ENCODE assay signal across 17 cellular contexts in genomic region chr16:66591018-66591417, GRCh38. TPM values are rescaled to one million over a fixed set of nuclear protein-coding genes. Genes with fewer than 3 reads are reported as not detected.
"Had no signal": no experiment of that assay in that cellular context is flagged by ENCODE, and none has a peak within 500 bp of the region (broad histone marks: within the 10 kb centered on the region; RNA-seq: fewer than 3 reads in every experiment).

No MANE protein-coding gene starts in this region.

- H3K9me3 ChIP-seq: ascending aorta, thoracic aorta had no signal

- H3K9me3 Mint-ChIP-seq: activated CD4-positive, alpha-beta memory T cell treated with anti-CD3 and anti-CD28 coated beads for 36 hours; activated T-helper 1 cell treated with anti-CD3 and anti-CD28 coated beads, Interleukin-12 subunit alpha, Interleukin-12 subunit beta, Interleukin-2, Interleukin-4 antibody, amounts not matched to agents 30 ng/mL and 10 ng/mL and 1 ng/mL, durations not matched to agents 14 hours and 24 hours and 36 hours had no signal

- H3K27me3 Mint-ChIP-seq: activated CD4-positive, alpha-beta memory T cell treated with anti-CD3 and anti-CD28 coated beads for 36 hours had no signal

- ATAC-seq: foreskin keratinocyte, left cardiac atrium had no signal

- H3K36me3 Mint-ChIP-seq: activated CD4-positive, alpha-beta memory T cell treated with anti-CD3 and anti-CD28 coated beads for 36 hours had no signal

- DNase-seq: activated CD4-positive, CD25-positive, alpha-beta regulatory T cell treated with anti-CD3 and anti-CD28 coated beads, Interleukin-2, amount 50 U/mL, for 72 hours; activated naive CD4-positive, alpha-beta T cell; foreskin keratinocyte; left cardiac atrium; mesendoderm; stimulated activated CD4-positive, alpha-beta T cell treated with anti-CD3 and anti-CD28 coated beads, Interleukin-4, amount 100 ng/mL, for 1 hour had no signal

- H3K27ac Mint-ChIP-seq: activated T-helper 1 cell treated with anti-CD3 and anti-CD28 coated beads, Interleukin-12 subunit alpha, Interleukin-12 subunit beta, Interleukin-2, Interleukin-4 antibody, amounts not matched to agents 30 ng/mL and 10 ng/mL and 1 ng/mL, durations not matched to agents 14 hours and 24 hours and 36 hours had no signal

RNA-seq across cellular contexts. Expression of gene CMTM2, which starts 11.8 kb away (rescaled TPM):
- total RNA-seq: ascending aorta, fibroblast of lung, foreskin keratinocyte, hepatocyte, mucosa of gallbladder, SK-MEL-5, smooth muscle cell, ureter had no signal
- polyA plus RNA-seq: fibroblast of lung; foreskin keratinocyte; naive thymus-derived CD4-positive, alpha-beta T cell; smooth muscle cell had no signal

RNA-seq across cellular contexts. Expression of gene CMTM1, which starts 24.8 kb away (rescaled TPM):
- total RNA-seq: ascending aorta had no signal

RNA-seq across cellular contexts. Expression of gene CKLF, which starts 38.6 kb away (rescaled TPM):
- total RNA-seq: ascending aorta had no signal
